12 cellular contexts compared by ENCODE assay signal in the genomic region with DNA sequence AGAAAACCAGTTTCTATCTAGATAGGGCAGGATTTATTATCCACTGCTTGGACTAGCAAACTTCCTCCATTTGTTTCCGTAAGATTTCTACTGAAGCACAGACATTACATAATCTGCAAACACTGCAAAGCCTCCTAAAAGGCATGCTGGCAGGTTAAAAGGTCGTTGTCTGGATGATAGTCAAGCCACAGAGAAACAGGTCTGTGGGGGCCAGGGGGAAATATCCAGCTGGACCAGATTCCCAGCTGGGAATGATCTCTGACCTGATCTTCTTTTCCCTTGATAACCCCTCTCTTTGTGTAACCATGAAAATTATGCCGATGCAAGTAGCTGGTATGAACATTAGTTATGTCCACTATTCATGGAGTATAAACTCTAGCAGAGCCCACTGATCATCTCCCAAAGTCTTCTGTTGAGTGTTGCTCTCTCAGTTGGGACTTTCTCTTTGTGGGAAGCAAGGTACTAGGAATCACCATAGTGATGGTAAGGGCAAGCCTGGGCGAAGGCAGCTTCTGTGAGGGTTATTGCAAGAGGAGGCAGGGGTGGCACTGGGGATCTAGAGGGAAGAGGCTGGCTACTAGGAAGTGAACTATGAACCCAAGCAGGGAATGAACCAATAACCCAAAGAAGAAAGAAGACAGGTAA.
DNase-seq lines count a peak whose midpoint lies in the region; ATAC-seq and TF ChIP-seq lines count a peak whose summit lies in the region.
"Had no signal": no experiment of that assay in that cellular context is flagged by ENCODE, and none has a peak within 500 bp of the region (broad histone marks: within the 10 kb centered on the region; RNA-seq: fewer than 3 reads in every experiment).

No MANE protein-coding gene starts in this region.

- H3K4me1 ChIP-seq in heart right ventricle (peaks cover 0 to 13% (median 7%) of the 10 kb centered on the region in 9 donors), right atrium auricular region (peaks cover 0 to 4% of the 10 kb centered on the region in 2 donors), testis (no peaks in the 10 kb centered on the region)

- H3K9me3 ChIP-seq in heart right ventricle: no peaks in the 10 kb centered on the region
- H3K9me3 ChIP-seq in right atrium auricular region: no peaks in the 10 kb centered on the region
- H3K9me3 ChIP-seq in testis: no peaks in the 10 kb centered on the region

- peak in 5 of 8 donors; percentile 18 to 55 (median 48) for ATAC-seq in heart right ventricle
- ATAC-seq in left lobe of liver: peak; percentile 94
- no peak for ATAC-seq in GM18858 (IDR thresholded peaks at IDR 0.05; ENCODE audit: unreplicated experiment)
- ATAC-seq: stimulated activated naive CD8-positive, alpha-beta T cell treated with anti-CD3 and anti-CD28 coated beads, Interleukin-15, Interleukin-2, amounts not matched to agents 100 U/mL and 50 U/mL, for 24 hours; T-helper 17 cell had no signal

- in situ Hi-C loops in brain microvascular endothelial cell (cut with HindIII; ENCODE audit: low pct_ligation_motif_present, low sequenced_read_pairs): no loop called here

- 47 to 48% methylated on average over 4 of the region's 4 CpGs for WGBS in heart right ventricle, 2 donors
- 46 to 47% methylated on average over 4 of the region's 4 CpGs for WGBS in testis, 2 donors

- H3K27ac ChIP-seq in heart right ventricle (no peak overlapping the region), right atrium auricular region (no peak overlapping the region), brain microvascular endothelial cell (no peak overlapping the region), testis (no peak overlapping the region), dorsolateral prefrontal cortex (no peak overlapping the region)

- intact Hi-C loops in heart right ventricle (cut with DNase I): no loop called here
- intact Hi-C loops in testis (cut with DNase I; ENCODE audit: low total_unique reads): no loop called here
- intact Hi-C loops in dorsolateral prefrontal cortex (cut with DNase I): no loop called here

- no peak for TF ChIP-seq POLR2A in testis (IDR thresholded peaks at IDR 0.05)

- H3K4me3 ChIP-seq in heart right ventricle (no peak overlapping the region), right atrium auricular region (no peak overlapping the region), brain microvascular endothelial cell (ENCODE audit: low read depth, low read length) (no peak overlapping the region), testis (no peak overlapping the region), dorsolateral prefrontal cortex (no peak overlapping the region)

- peaks cover 0 to 5% (median 0%) of the 10 kb centered on the region in 9 donors for H3K36me3 ChIP-seq in heart right ventricle
- H3K36me3 ChIP-seq in right atrium auricular region: no peaks in the 10 kb centered on the region
- no peaks in the 10 kb centered on the region for H3K36me3 ChIP-seq in brain microvascular endothelial cell (replicated peaks)
- H3K36me3 ChIP-seq in testis (ENCODE audit: low read depth, missing control alignments): no peaks in the 10 kb centered on the region

- H3K27me3 ChIP-seq in heart right ventricle (no peaks in the 10 kb centered on the region), right atrium auricular region (no peaks in the 10 kb centered on the region), brain microvascular endothelial cell (replicated peaks) (no peaks in the 10 kb centered on the region), testis (no peaks in the 10 kb centered on the region), dorsolateral prefrontal cortex (no peaks in the 10 kb centered on the region)

- DNase-seq in heart right ventricle: no peak
- no peak for DNase-seq in right atrium auricular region (ENCODE audit: low spot score)
- peak; percentile 45 for DNase-seq in brain microvascular endothelial cell
- DNase-seq in left lobe of liver (ENCODE audit: low spot score): peak; percentile 71
- peak; percentile 46 for DNase-seq in ureter (ENCODE audit: low spot score)
- DNase-seq in testis: no peak
- DNase-seq in dorsolateral prefrontal cortex: no peak
- DNase-seq: activated T-cell treated with anti-CD3 and anti-CD28 coated beads, Interleukin-2, amount 50 U/mL, for 24 hours; effector CD8-positive, alpha-beta T cell; stimulated activated naive CD8-positive, alpha-beta T cell treated with anti-CD3 and anti-CD28 coated beads, Interleukin-15, Interleukin-2, amounts not matched to agents 100 U/mL and 50 U/mL, for 24 hours; T-helper 17 cell had no signal

- TF ChIP-seq CTCF in heart right ventricle (IDR thresholded peaks at IDR 0.05) (no peak), right atrium auricular region (IDR thresholded peaks at IDR 0.05) (no peak), brain microvascular endothelial cell (IDR thresholded peaks at IDR 0.05; ENCODE audit: low read depth, low read length, missing control alignments) (no peak), testis (IDR thresholded peaks at IDR 0.05) (no peak), dorsolateral prefrontal cortex (IDR thresholded peaks at IDR 0.05 in 54 of 56, conservative IDR thresholded peaks at IDR 0.05 in 2 of 56; ENCODE audit: low read depth in 1 of 56, partially characterized antibody in 56 of 56) (no peak)

Comparison
In these comparisons a context has a peak if more than half of its experiments do, and no peak if none do; other contexts are left out.
1. DNase-seq: peak in brain microvascular endothelial cell (single experiment), left lobe of liver (single experiment) and ureter (single experiment); none in heart right ventricle (0 of 2), right atrium auricular region (single experiment), testis (single experiment) and dorsolateral prefrontal cortex (0 of 10).